ENCODE assay signal across 9 cellular contexts in the genomic region with DNA sequence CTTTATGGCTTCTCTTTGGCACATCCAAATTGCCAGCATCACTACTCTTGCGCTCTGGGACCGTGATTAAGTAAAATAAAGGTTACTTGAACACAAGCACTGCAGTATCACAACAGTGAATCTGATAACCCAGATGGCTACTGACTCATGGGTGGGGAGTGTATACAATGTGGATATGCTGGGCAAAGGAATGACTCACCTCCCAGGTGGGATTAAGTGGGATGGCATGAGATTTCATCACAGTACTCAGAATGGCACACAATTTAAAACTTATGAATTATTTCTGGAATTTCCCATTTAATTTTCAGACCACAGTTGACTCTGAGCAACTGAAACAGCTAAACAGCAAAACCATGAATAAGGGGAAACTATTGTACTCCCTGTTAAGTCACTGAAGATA. TPM values are rescaled to one million over a fixed set of nuclear protein-coding genes. Genes with fewer than 3 reads are reported as not detected.
DNase-seq lines count a peak whose midpoint lies in the region; ATAC-seq and TF ChIP-seq lines count a peak whose summit lies in the region.
"Had no signal": no experiment of that assay in that cellular context is flagged by ENCODE, and none has a peak within 500 bp of the region (broad histone marks: within the 10 kb centered on the region; RNA-seq: fewer than 3 reads in every experiment).

No MANE protein-coding gene starts in this region.

- TF ChIP-seq CTCF in fibroblast of mammary gland (conservative IDR thresholded peaks at IDR 0.05; ENCODE audit: control insufficient read depth, insufficient read depth, low read depth, low read length): no peak
- no peak for TF ChIP-seq CTCF in WERI-Rb-1 (IDR thresholded peaks at IDR 0.05; ENCODE audit: low read depth, low read length)

- H3K4me1 ChIP-seq in SJSA1 (replicated peaks): peaks cover 34% of the 10 kb centered on the region

- H3K9me3 ChIP-seq in SJSA1 (replicated peaks) (no peaks in the 10 kb centered on the region), WERI-Rb-1 (ENCODE audit: severe bottlenecking) (no peaks in the 10 kb centered on the region)

- DNase-seq in A172 (ENCODE audit: low spot score) (peak; percentile 99), EL (peak; percentile 91), SJSA1 (ENCODE audit: low read depth in 1 of 2, low spot score in 2 of 2) (peak; percentile 67 to 85), fibroblast of mammary gland (ENCODE audit: low read depth) (peak; percentile 70), posterior cingulate gyrus (no peak), NCI-H1436 (lab: John Stamatoyannopoulos, UW) (no peak), WERI-Rb-1 (no peak)
- DNase-seq: NCI-H187 treated with DMSO at 0.1 percent for 48 hours had no signal

- no peak for ATAC-seq in HG03280 (IDR thresholded peaks at IDR 0.05; ENCODE audit: unreplicated experiment)

- peak overlapping the region; percentile 69 for H3K27ac ChIP-seq in SJSA1
- H3K27ac ChIP-seq in WERI-Rb-1: no peak overlapping the region

- peaks cover 55% of the 10 kb centered on the region for H3K36me3 ChIP-seq in SJSA1
- H3K36me3 ChIP-seq in WERI-Rb-1: peaks cover 38% of the 10 kb centered on the region

- intact Hi-C loops in posterior cingulate gyrus (cut with DNase I): loop anchor here (10.0 kb wide), 1 partner anchor 82 kb away; no protein-coding TSS in a partner anchor

- H3K4me3 ChIP-seq in SJSA1 (no peak overlapping the region), fibroblast of mammary gland (ENCODE audit: control insufficient read depth, low read depth, low read length) (no peak overlapping the region), WERI-Rb-1 (ENCODE audit: low read depth, low read length) (no peak overlapping the region)

- H3K27me3 ChIP-seq in SJSA1 (replicated peaks): no peaks in the 10 kb centered on the region; the same call in 1 of the 2 replicates
- no peaks in the 10 kb centered on the region for H3K27me3 ChIP-seq in WERI-Rb-1 (ENCODE audit: insufficient read depth, low read depth, severe bottlenecking)

RNA-seq across cellular contexts. Expression of gene GFM2, which starts 4.3 kb away (rescaled TPM):
- total RNA-seq in A172 (2014; rRNA removed; shearing (Covaris generic)): 99.2 and 103 TPM in 2 replicates
- 54.3 and 67.3 TPM in 2 replicates for total RNA-seq in SJSA1 (2014; rRNA removed; shearing (Covaris generic))

RNA-seq across cellular contexts. Expression of gene NSA2, which starts 4.5 kb away (rescaled TPM):
- 199 and 320 TPM in 2 replicates for total RNA-seq in A172 (2014; rRNA removed; shearing (Covaris generic))
- 128 and 150 TPM in 2 replicates for total RNA-seq in SJSA1 (2014; rRNA removed; shearing (Covaris generic))

Comparison
In these comparisons a context has a peak if more than half of its experiments do, and no peak if none do; other contexts are left out.
1. DNase-seq: peak in A172 (single experiment), EL (single experiment), SJSA1 (2 of 2) and fibroblast of mammary gland (single experiment); none in posterior cingulate gyrus (0 of 10), NCI-H1436 (single experiment) and WERI-Rb-1 (single experiment).